In genomic region chr18:54801374-54801773, GRCh38 we compare ENCODE assay signal across 23 cellular contexts.
"Had no signal": no experiment of that assay in that cellular context is flagged by ENCODE, and none has a peak within 500 bp of the region (broad histone marks: within the 10 kb centered on the region; RNA-seq: fewer than 3 reads in every experiment).

No MANE protein-coding gene starts in this region.

- H3K4me1 ChIP-seq: esophagus squamous epithelium, gastrocnemius medialis, neural progenitor cell, parathyroid adenoma, thyroid gland, vagina had no signal

- H3K27ac ChIP-seq: coronary artery, esophagus squamous epithelium, gastrocnemius medialis, neural progenitor cell, parathyroid adenoma, stomach, thyroid gland, vagina had no signal

- H3K4me3 ChIP-seq: coronary artery, esophagus squamous epithelium, gastrocnemius medialis, lung, mucosa of descending colon, neural progenitor cell, stomach, thyroid gland, vagina had no signal

- H3K27me3 ChIP-seq: esophagus squamous epithelium, gastrocnemius medialis, neural progenitor cell, stomach, thyroid gland, vagina had no signal

- H3K9me3 ChIP-seq: esophagus squamous epithelium, gastrocnemius medialis, mucosa of descending colon, stomach, thyroid gland, vagina had no signal

- H3K36me3 ChIP-seq: esophagus squamous epithelium, gastrocnemius medialis, neural progenitor cell, stomach, thyroid gland, vagina had no signal

- DNase-seq: dermis blood vessel endothelial cell; effector memory CD8-positive, alpha-beta T cell; erythroblast; esophagus squamous epithelium; gastrocnemius medialis; head of caudate nucleus; left cardiac atrium; left ventricle myocardium superior; mucosa of descending colon; naive thymus-derived CD4-positive, alpha-beta T cell; stimulated activated CD4-positive, alpha-beta T cell treated with anti-CD3 and anti-CD28 coated beads, Interleukin-2, amount 100 ng/mL, for 24 hours; stimulated activated CD4-positive, alpha-beta T cell treated with anti-CD3 and anti-CD28 coated beads, Interleukin-4, amount 100 ng/mL, for 24 hours; stimulated activated naive CD4-positive, alpha-beta T cell treated with Interleukin-2 at 50 U/mL for 16 hours; stomach; thyroid gland; trophoblast cell had no signal

- ATAC-seq: effector memory CD8-positive, alpha-beta T cell; gastrocnemius medialis; left cardiac atrium; left ventricle myocardium superior; mucosa of descending colon; naive thymus-derived CD4-positive, alpha-beta T cell; sciatic nerve; stimulated activated effector memory CD8-positive, alpha-beta T cell treated with anti-CD3 and anti-CD28 coated beads, Interleukin-12 subunit alpha, Interleukin-12 subunit beta, amount 100 ng/mL, for 72 hours had no signal
